Comparison of ENCODE assay signal across 1 cellular context in the genomic region with DNA sequence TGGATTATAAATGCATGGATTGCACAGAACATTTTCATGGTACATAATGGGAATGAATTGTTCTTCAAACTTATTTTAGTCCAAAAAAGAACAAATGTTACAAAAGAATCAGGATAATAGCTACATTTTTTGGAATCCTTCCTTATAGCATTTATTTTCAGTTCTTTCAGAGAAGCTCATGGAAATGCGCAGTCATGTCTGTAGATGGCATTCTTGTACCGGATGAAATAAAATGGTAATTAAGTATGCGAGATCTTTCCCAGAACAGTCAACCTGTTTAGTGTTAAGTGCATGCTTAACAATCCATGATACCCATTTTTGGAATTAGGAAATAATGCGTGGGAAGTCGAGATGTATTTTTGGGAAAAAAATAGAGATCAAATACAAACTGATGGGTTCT.
TF ChIP-seq lines count a peak whose summit lies in the region.

No MANE protein-coding gene starts in this region.

TF ChIP-seq in GM23338, 12 proteins besides CTCF, POLR2A, EP300 and RAD21 (continued from another document):
- TF ChIP-seq ETS1 (IDR thresholded peaks at IDR 0.05) (no peak), ZNF331 (CRISPR knock-in tag; IDR thresholded peaks at IDR 0.05; ENCODE audit: low read depth) (no peak), CREB1 (CRISPR knock-in tag; IDR thresholded peaks at IDR 0.05; ENCODE audit: low read depth) (no peak)
